1 cellular context compared by ENCODE assay signal in genomic region chr7:29988391-29989256, GRCh38.
A peak's percentile ranks its signal among the peaks of the same experiment; 100 is the strongest.
TF ChIP-seq lines count a peak whose summit lies in the region.

No MANE protein-coding gene starts in this region.

TF ChIP-seq in liver, 16 proteins besides CTCF, POLR2A, EP300 and RAD21:
- TF ChIP-seq TAF1 (conservative IDR thresholded peaks at IDR 0.05) (no peak), YY1 (IDR thresholded peaks at IDR 0.05) (peak; percentile 4)
